In the genomic region with DNA sequence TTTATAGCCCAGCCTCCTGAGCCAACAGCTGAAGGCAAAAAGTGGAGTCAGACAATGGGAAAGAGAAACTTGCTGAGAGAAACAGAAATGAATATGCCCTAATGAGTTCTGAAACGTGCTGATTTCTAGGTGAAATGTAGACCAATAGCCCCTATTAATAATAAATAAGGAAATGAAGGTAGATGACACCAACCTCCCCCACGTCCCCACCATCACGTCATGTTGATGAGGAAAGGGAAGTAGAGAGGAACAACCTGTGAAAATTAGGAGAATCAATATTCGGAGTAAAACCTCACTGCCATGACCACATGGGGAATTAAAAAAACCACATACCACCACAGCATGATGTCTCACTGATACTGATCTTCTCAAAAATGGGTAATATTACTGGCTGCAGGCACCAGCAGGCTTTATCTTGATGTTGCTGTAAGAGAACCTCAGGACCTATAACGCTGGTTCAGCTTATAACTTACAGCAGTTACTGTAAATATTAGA, we compare ENCODE assay signal across 8 cellular contexts.
A peak's percentile ranks its signal among the peaks of the same experiment; 100 is the strongest.
DNase-seq lines count a peak whose midpoint lies in the region; ATAC-seq lines count a peak whose summit lies in the region.

No MANE protein-coding gene starts in this region.

- peak overlapping the region; percentile 87 to 89 for H3K27ac Mint-ChIP-seq in effector memory CD8-positive, alpha-beta T cell

- H3K36me3 Mint-ChIP-seq in effector memory CD8-positive, alpha-beta T cell (ENCODE audit: insufficient read depth): peaks cover 20% of the 10 kb centered on the region

- no peaks in the 10 kb centered on the region for H3K27me3 Mint-ChIP-seq in effector memory CD8-positive, alpha-beta T cell

- peaks cover 38 to 65% of the 10 kb centered on the region in 2 donors for H3K4me1 Mint-ChIP-seq in effector memory CD8-positive, alpha-beta T cell (ENCODE audit: low read depth in 2 of 2)

- H3K9me3 Mint-ChIP-seq in effector memory CD8-positive, alpha-beta T cell: no peaks in the 10 kb centered on the region

- peak; percentile 17 for DNase-seq in T-helper 9 cell
- DNase-seq in effector memory CD8-positive, alpha-beta T cell: peak; percentile 27 to 41 (median 35)
- DNase-seq in HK-2 (ENCODE audit: unreplicated experiment): no peak
- DNase-seq in cerebellar nuclear complex (lab: John Stamatoyannopoulos, UW): no peak
- no peak for DNase-seq in NCI-H187 (lab: John Stamatoyannopoulos, UW)
- no peak for DNase-seq in NCI-H1092 (lab: John Stamatoyannopoulos, UW)

- peak overlapping the region; percentile 56 to 62 for H3K4me3 Mint-ChIP-seq in effector memory CD8-positive, alpha-beta T cell

- ATAC-seq in GM18499 (IDR thresholded peaks at IDR 0.05; ENCODE audit: insufficient read depth, unreplicated experiment): peak; percentile 66
- ATAC-seq in HG02885 (IDR thresholded peaks at IDR 0.05; ENCODE audit: poor library complexity, unreplicated experiment): peak; percentile 62
- peak; percentile 93 for ATAC-seq in effector memory CD8-positive, alpha-beta T cell (replicated peaks)

Comparison
In these comparisons a context has a peak if more than half of its experiments do, and no peak if none do; other contexts are left out.
1. DNase-seq: peak in T-helper 9 cell (single experiment) and effector memory CD8-positive, alpha-beta T cell (3 of 3); none in HK-2 (single experiment), cerebellar nuclear complex (0 of 2), NCI-H187 (0 of 2) and NCI-H1092 (single experiment).
2. Peak in every context shown above with its lines, with median percentiles within 50 percentile points of each other: ATAC-seq.